Comparison of ENCODE assay signal across 9 cellular contexts in genomic region chr17:40283662-40284061, GRCh38. TPM values are rescaled to one million over a fixed set of nuclear protein-coding genes. Genes with fewer than 3 reads are reported as not detected.
A peak's percentile ranks its signal among the peaks of the same experiment; 100 is the strongest.
DNase-seq lines count a peak whose midpoint lies in the region; ATAC-seq and TF ChIP-seq lines count a peak whose summit lies in the region.
"Had no signal": no experiment of that assay in that cellular context is flagged by ENCODE, and none has a peak within 500 bp of the region (broad histone marks: within the 10 kb centered on the region; RNA-seq: fewer than 3 reads in every experiment).

No MANE protein-coding gene starts in this region.

- H3K4me3 Mint-ChIP-seq in activated T-cell treated with anti-CD3 and anti-CD28 coated beads, Interleukin-2, amount 50 U/mL, for 4 hours: peak overlapping the region; percentile 57
- no peak overlapping the region for H3K4me3 Mint-ChIP-seq in activated CD8-positive, alpha-beta T cell treated with anti-CD3 and anti-CD28 coated beads, Interleukin-2, amount 10 ng/mL, durations not matched to agents 7 days and 5 days

- TF ChIP-seq EP300 in suprapubic skin (IDR thresholded peaks at IDR 0.05): no peak

- POLR2A ChIA-PET in activated CD8-positive, alpha-beta T cell treated with anti-CD3 and anti-CD28 coated beads, Interleukin-2, amount 10 ng/mL, durations not matched to agents 7 days and 5 days (lab: Charles Lee): interaction anchor here (0.6 to 1.3 kb wide), 4 partner anchors 14 to 143 kb away, joined by 3 to 4 read pairs (median 3); partner anchors contain the start of genes CASC3 and WIPF2

- H2BK12ac ChIP-seq in neuronal stem cell (ENCODE audit: low read length): no peak overlapping the region

- H3K27me3 ChIP-seq in right cardiac atrium (ENCODE audit: control insufficient read depth, insufficient read depth) (no peaks in the 10 kb centered on the region), suprapubic skin (no peaks in the 10 kb centered on the region), neuronal stem cell (ENCODE audit: control insufficient read depth in 3 of 3, insufficient read depth in 3 of 3, low read depth in 1 of 3, low read length in 3 of 3) (no peaks in the 10 kb centered on the region)

- no peak for DNase-seq in activated T-cell treated with anti-CD3 and anti-CD28 coated beads, Interleukin-2, amount 50 U/mL, for 4 hours
- no peak for DNase-seq in activated T-cell treated with anti-CD3 and anti-CD28 coated beads for 4 hours
- DNase-seq in activated CD8-positive, alpha-beta T cell treated with anti-CD3 and anti-CD28 coated beads, Interleukin-2, amount 10 ng/mL, durations not matched to agents 7 days and 5 days: peak; percentile 45
- no peak for DNase-seq in right cardiac atrium
- no peak for DNase-seq in suprapubic skin (ENCODE audit: low spot score in 2 of 2)
- no peak for DNase-seq in NCI-H526 treated with DMSO at 0.1 percent for 48 hours (lab: John Stamatoyannopoulos, UW)
- DNase-seq in neuronal stem cell (ENCODE audit: low spot score): no peak
- DNase-seq: DMS 273 treated with DMSO at 0.1 percent for 48 hours had no signal

- H3K27me3 Mint-ChIP-seq in activated T-cell treated with anti-CD3 and anti-CD28 coated beads, Interleukin-2, amount 50 U/mL, for 4 hours (ENCODE audit: low read depth): no peaks in the 10 kb centered on the region
- no peaks in the 10 kb centered on the region for H3K27me3 Mint-ChIP-seq in activated CD8-positive, alpha-beta T cell treated with anti-CD3 and anti-CD28 coated beads, Interleukin-2, amount 10 ng/mL, durations not matched to agents 7 days and 5 days (ENCODE audit: low read depth)

- H2AFZ ChIP-seq in neuronal stem cell (ENCODE audit: low read length): no peak overlapping the region

- H3K9ac ChIP-seq in neuronal stem cell (ENCODE audit: low read depth, low read length, poor library complexity): no peak overlapping the region

- intact Hi-C loops in right cardiac atrium (cut with DNase I): loop anchor here in 1 of 4 donors (10.0 kb wide), 1 partner anchor 249 kb away; no protein-coding TSS in a partner anchor

- H3K79me1 ChIP-seq in neuronal stem cell (ENCODE audit: low read depth, low read length): no peaks in the 10 kb centered on the region

- H4K8ac ChIP-seq in neuronal stem cell (ENCODE audit: low read depth, low read length): no peak overlapping the region

- no peak overlapping the region for H2BK5ac ChIP-seq in neuronal stem cell (ENCODE audit: low read length)

- no peak overlapping the region for H3K14ac ChIP-seq in neuronal stem cell (ENCODE audit: low read length)

- peak overlapping the region; percentile 79 for H3K27ac Mint-ChIP-seq in activated CD8-positive, alpha-beta T cell treated with anti-CD3 and anti-CD28 coated beads, Interleukin-2, amount 10 ng/mL, durations not matched to agents 7 days and 5 days

- H3K9me3 Mint-ChIP-seq in activated T-cell treated with anti-CD3 and anti-CD28 coated beads, Interleukin-2, amount 50 U/mL, for 4 hours: no peaks in the 10 kb centered on the region
- H3K9me3 Mint-ChIP-seq in activated CD8-positive, alpha-beta T cell treated with anti-CD3 and anti-CD28 coated beads, Interleukin-2, amount 10 ng/mL, durations not matched to agents 7 days and 5 days (ENCODE audit: insufficient read depth): no peaks in the 10 kb centered on the region

- H3K9me3 ChIP-seq in right cardiac atrium (ENCODE audit: control insufficient read depth, low read length) (no peaks in the 10 kb centered on the region), suprapubic skin (no peaks in the 10 kb centered on the region), neuronal stem cell (replicated peaks in 1 of 2; ENCODE audit: control insufficient read depth in 2 of 2, insufficient read depth in 1 of 2, low read depth in 1 of 2, low read length in 2 of 2) (no peaks in the 10 kb centered on the region)

- no peak overlapping the region for H3K4ac ChIP-seq in neuronal stem cell (ENCODE audit: low read length)

- H3K23ac ChIP-seq in neuronal stem cell (ENCODE audit: low read depth, low read length, poor library complexity): no peak overlapping the region

- H2BK15ac ChIP-seq in neuronal stem cell (ENCODE audit: low read length): no peak overlapping the region

- peaks cover 41% of the 10 kb centered on the region for H3K4me1 Mint-ChIP-seq in activated T-cell treated with anti-CD3 and anti-CD28 coated beads, Interleukin-2, amount 50 U/mL, for 4 hours (ENCODE audit: low read depth)
- peaks cover 45% of the 10 kb centered on the region for H3K4me1 Mint-ChIP-seq in activated CD8-positive, alpha-beta T cell treated with anti-CD3 and anti-CD28 coated beads, Interleukin-2, amount 10 ng/mL, durations not matched to agents 7 days and 5 days (ENCODE audit: low read depth)

- TF ChIP-seq POLR2A in suprapubic skin (IDR thresholded peaks at IDR 0.05): no peak

- no peaks in the 10 kb centered on the region for H3K4me1 ChIP-seq in right cardiac atrium (ENCODE audit: control insufficient read depth, insufficient read depth, low read length)
- H3K4me1 ChIP-seq in suprapubic skin: peaks cover 34% of the 10 kb centered on the region
- H3K4me1 ChIP-seq in neuronal stem cell (ENCODE audit: control insufficient read depth in 2 of 2, insufficient read depth in 1 of 2, low read depth in 1 of 2, low read length in 2 of 2): peaks cover 0 to 5% of the 10 kb centered on the region in 2 donors

- no peak overlapping the region for H2BK120ac ChIP-seq in neuronal stem cell (ENCODE audit: low read depth, low read length)

- H4K91ac ChIP-seq in neuronal stem cell (ENCODE audit: low read depth, low read length, poor library complexity): no peak overlapping the region

- peaks cover 21% of the 10 kb centered on the region for H3K36me3 Mint-ChIP-seq in activated T-cell treated with anti-CD3 and anti-CD28 coated beads, Interleukin-2, amount 50 U/mL, for 4 hours (ENCODE audit: insufficient read depth)
- peaks cover 35% of the 10 kb centered on the region for H3K36me3 Mint-ChIP-seq in activated CD8-positive, alpha-beta T cell treated with anti-CD3 and anti-CD28 coated beads, Interleukin-2, amount 10 ng/mL, durations not matched to agents 7 days and 5 days (ENCODE audit: low read depth)

- WGBS in right cardiac atrium: 61% methylated on average over 2 of the region's 2 CpGs
- 39% methylated on average over 2 of the region's 2 CpGs for WGBS in suprapubic skin
- WGBS in neuronal stem cell (ENCODE audit: extremely low coverage in 2 of 2, insufficient read length in 2 of 2, insufficient replicate concordance in 1 of 2), 2 donors: no CpG with 5 or more reads among the region's 2 CpGs

- H3K4me2 ChIP-seq in neuronal stem cell (ENCODE audit: insufficient read depth, low read length, poor library complexity, severe bottlenecking): no peak overlapping the region

- H3K36me3 ChIP-seq in suprapubic skin (peaks cover 32% of the 10 kb centered on the region), neuronal stem cell (replicated peaks in 1 of 2; ENCODE audit: control insufficient read depth in 2 of 2, insufficient read depth in 2 of 2, low read length in 2 of 2) (peaks cover 12 to 48% of the 10 kb centered on the region in 2 donors)

- TF ChIP-seq CTCF in suprapubic skin (IDR thresholded peaks at IDR 0.05): no peak

- H3K27ac ChIP-seq in right cardiac atrium (ENCODE audit: low read length): peak overlapping the region; percentile 70
- H3K27ac ChIP-seq in suprapubic skin: peak overlapping the region; percentile 79
- no peak overlapping the region for H3K27ac ChIP-seq in neuronal stem cell (replicated peaks; ENCODE audit: low read length)

- no peak overlapping the region for H2AK5ac ChIP-seq in neuronal stem cell (ENCODE audit: low read depth, low read length)

- H3K18ac ChIP-seq in neuronal stem cell (ENCODE audit: low read length): no peak overlapping the region

- CTCF ChIA-PET in activated CD8-positive, alpha-beta T cell treated with anti-CD3 and anti-CD28 coated beads, Interleukin-2, amount 10 ng/mL, durations not matched to agents 7 days and 5 days (lab: Charles Lee): interaction anchor here (0.8 to 1.9 kb wide), 9 partner anchors 10 to 208 kb away, joined by 3 to 16 read pairs (median 6); partner anchors contain the start of gene WIPF2

- H3K4me3 ChIP-seq in right cardiac atrium (ENCODE audit: low read length): no peak overlapping the region
- no peak overlapping the region for H3K4me3 ChIP-seq in suprapubic skin
- H3K4me3 ChIP-seq in neuronal stem cell (ENCODE audit: low read length in 2 of 2): no peak overlapping the region

- peak; percentile 61 to 63 for ATAC-seq in activated T-cell treated with anti-CD3 and anti-CD28 coated beads, Interleukin-2, amount 50 U/mL, for 4 hours
- ATAC-seq in activated CD8-positive, alpha-beta T cell treated with anti-CD3 and anti-CD28 coated beads, Interleukin-2, amount 10 ng/mL, durations not matched to agents 7 days and 5 days: no peak
- ATAC-seq in right cardiac atrium: no peak
- ATAC-seq in HG03095 (IDR thresholded peaks at IDR 0.05; ENCODE audit: unreplicated experiment): no peak

RNA-seq across cellular contexts. Expression of gene CDC6, which starts 4.0 kb away (rescaled TPM):
- total RNA-seq in activated T-cell treated with anti-CD3 and anti-CD28 coated beads, Interleukin-2, amount 50 U/mL, for 4 hours: 10 to 100 TPM; 67.3 to 94.0 (median 83.6) TPM
- total RNA-seq in activated CD8-positive, alpha-beta T cell treated with anti-CD3 and anti-CD28 coated beads, Interleukin-2, amount 10 ng/mL, durations not matched to agents 7 days and 5 days: 100 to 1,000 TPM; 103 to 110 TPM
- total RNA-seq in right cardiac atrium: 1 to 10 TPM; 1.0 to 1.8 (median 1.3) TPM
- 0.36 TPM for polyA plus RNA-seq in right cardiac atrium
- 1 to 10 TPM; 2.7 to 5.3 (median 3.3) TPM for total RNA-seq in suprapubic skin
- 31.8 TPM for polyA plus RNA-seq in neuronal stem cell (2013, experiment 1 of 2)
- polyA plus RNA-seq in neuronal stem cell (2013, experiment 2 of 2): 32.6 TPM

RNA-seq across cellular contexts. Expression of gene RARA, which starts 25.3 kb away (rescaled TPM):
- 10 to 100 TPM; 46.5 to 61.9 (median 48.7) TPM for total RNA-seq in activated T-cell treated with anti-CD3 and anti-CD28 coated beads, Interleukin-2, amount 50 U/mL, for 4 hours
- total RNA-seq in activated CD8-positive, alpha-beta T cell treated with anti-CD3 and anti-CD28 coated beads, Interleukin-2, amount 10 ng/mL, durations not matched to agents 7 days and 5 days: 10 to 100 TPM; 61.1 to 63.2 TPM
- total RNA-seq in right cardiac atrium: 10 to 100 TPM; 26.2 to 39.0 (median 29.1) TPM
- 28.3 TPM for polyA plus RNA-seq in right cardiac atrium
- total RNA-seq in suprapubic skin: 10 to 100 TPM; 19.4 to 32.1 (median 28.3) TPM
- polyA plus RNA-seq in neuronal stem cell (2013, experiment 1 of 2): 14.9 TPM
- 15.3 TPM for polyA plus RNA-seq in neuronal stem cell (2013, experiment 2 of 2)

Comparison
In these comparisons a context has a peak if more than half of its experiments do, and no peak if none do; other contexts are left out.
1. ATAC-seq: peak in activated T-cell treated with anti-CD3 and anti-CD28 coated beads, Interleukin-2, amount 50 U/mL, for 4 hours (2 of 2); none in activated CD8-positive, alpha-beta T cell treated with anti-CD3 and anti-CD28 coated beads, Interleukin-2, amount 10 ng/mL, durations not matched to agents 7 days and 5 days (single experiment), right cardiac atrium (0 of 2) and HG03095 (single experiment).
2. RNA of gene CDC6, which starts 4.0 kb away (total RNA-seq): 103 to 110 TPM in activated CD8-positive, alpha-beta T cell treated with anti-CD3 and anti-CD28 coated beads, Interleukin-2, amount 10 ng/mL, durations not matched to agents 7 days and 5 days and 67.3 to 94.0 TPM in activated T-cell treated with anti-CD3 and anti-CD28 coated beads, Interleukin-2, amount 50 U/mL, for 4 hours; 2.7 to 5.3 TPM in suprapubic skin and 1.0 to 1.8 TPM in right cardiac atrium; every median in the first group is over 10 times any median in the second.